In the genomic region with DNA sequence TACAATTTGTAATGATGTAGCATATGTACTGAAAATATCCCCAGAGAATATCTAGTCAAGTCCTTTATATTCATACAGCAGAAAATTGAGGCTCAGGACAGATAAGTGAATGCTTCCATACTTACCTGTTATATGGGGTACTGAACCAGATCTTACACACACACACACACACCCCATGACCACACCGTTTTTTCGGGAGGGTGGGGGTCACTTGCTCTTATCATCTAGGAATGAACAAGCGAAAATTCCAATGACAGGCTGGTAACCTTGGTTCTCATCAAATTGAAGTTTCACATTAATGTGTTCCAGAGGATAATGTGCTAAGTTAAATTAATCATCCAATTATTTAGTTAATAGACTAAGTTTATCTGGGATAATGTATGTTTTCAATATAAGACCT, we compare ENCODE assay signal across 11 cellular contexts.
"Had no signal": no experiment of that assay in that cellular context is flagged by ENCODE, and none has a peak within 500 bp of the region (broad histone marks: within the 10 kb centered on the region; RNA-seq: fewer than 3 reads in every experiment).

No MANE protein-coding gene starts in this region.

- H3K4me2 ChIP-seq: GM23338 had no signal

- H3K9ac ChIP-seq: GM23248 had no signal

- FAIRE-seq: H1, H54 had no signal

- H3K9me3 ChIP-seq: HAP-1 had no signal

- H3K27ac ChIP-seq: GM23248 had no signal

- ATAC-seq: GM23338, HCT116 had no signal

- H3K36me3 ChIP-seq: HAP-1 had no signal

- H3K4me3 ChIP-seq: GM23248, GM23338, HAP-1 had no signal

- H2AFZ ChIP-seq: GM23248, GM23338 had no signal

- H3K4me1 ChIP-seq: HAP-1 had no signal

- DNase-seq: GM23248, GOT3, H7, H9, HCEC 1CT, HFFc6 had no signal
